18 cellular contexts compared by ENCODE assay signal in genomic region chr7:94888995-94889523, GRCh38. TPM values are rescaled to one million over a fixed set of nuclear protein-coding genes. Genes with fewer than 3 reads are reported as not detected.
A peak's percentile ranks its signal among the peaks of the same experiment; 100 is the strongest.
DNase-seq lines count a peak whose midpoint lies in the region; FAIRE-seq and TF ChIP-seq lines count a peak whose summit lies in the region.
"Had no signal": no experiment of that assay in that cellular context is flagged by ENCODE, and none has a peak within 500 bp of the region (broad histone marks: within the 10 kb centered on the region; RNA-seq: fewer than 3 reads in every experiment).

No MANE protein-coding gene starts in this region.

- H3F3A ChIP-seq in Loucy (ENCODE audit: low read depth): no peaks in the 10 kb centered on the region

- DNase-seq in astrocyte (ENCODE audit: low read depth) (no peak), nephron progenitor cell (no peak), lower leg skin (ENCODE audit: low spot score in 2 of 2) (no peak), NCI-H226 (no peak)
- no peak for DNase-seq in activated CD4-positive, alpha-beta T cell treated with anti-CD3 and anti-CD28 coated beads for 48 hours
- DNase-seq: BE2C; CD4-positive, alpha-beta memory T cell; GF-D8; GOT3; HFFc6 had no signal

- intact Hi-C loops in lower leg skin (cut with DNase I; ENCODE audit: low total_unique reads): no loop called here

- H3K27ac ChIP-seq in astrocyte (ENCODE audit: low read depth, low read length): no peak overlapping the region
- peak overlapping the region; percentile 43 for H3K27ac ChIP-seq in stomach smooth muscle (ENCODE audit: low read length)
- H3K27ac ChIP-seq: A549, C4-2B had no signal

- H3K4me1 Mint-ChIP-seq in astrocyte (ENCODE audit: low read depth, unreplicated experiment) (no peaks in the 10 kb centered on the region), nephron progenitor cell (peaks cover 27% of the 10 kb centered on the region)
- H3K4me1 Mint-ChIP-seq: CD4-positive, alpha-beta memory T cell had no signal

- H3K36me3 ChIP-seq in Loucy (ENCODE audit: insufficient read depth, low read length) (no peaks in the 10 kb centered on the region), astrocyte (ENCODE audit: insufficient read depth, low read length) (no peaks in the 10 kb centered on the region), stomach smooth muscle (ENCODE audit: control insufficient read depth in 2 of 2, insufficient read depth in 2 of 2, low read length in 2 of 2) (no peaks in the 10 kb centered on the region)
- H3K36me3 ChIP-seq: BE2C had no signal

- H3K9ac ChIP-seq in Loucy (ENCODE audit: low read depth, low read length, poor library complexity, severe bottlenecking) (no peak overlapping the region), astrocyte (ENCODE audit: low read length) (no peak overlapping the region), stomach smooth muscle (ENCODE audit: low read length in 2 of 2) (no peak overlapping the region)

- H3K4me3 Mint-ChIP-seq in astrocyte (ENCODE audit: unreplicated experiment) (no peak overlapping the region), nephron progenitor cell (no peak overlapping the region)
- H3K4me3 Mint-ChIP-seq: CD4-positive, alpha-beta memory T cell; H9; HFFc6 had no signal

- H2AFZ ChIP-seq in Loucy (ENCODE audit: low read length) (0 out of 2 replicates have a peak overlapping the region, but pooled peaks have one; percentile 6), astrocyte (ENCODE audit: low read depth, low read length) (peak overlapping the region; percentile 10)

- no peaks in the 10 kb centered on the region for H3K36me3 Mint-ChIP-seq in astrocyte (ENCODE audit: low read depth, unreplicated experiment)
- H3K36me3 Mint-ChIP-seq in nephron progenitor cell (ENCODE audit: low read depth): no peaks in the 10 kb centered on the region
- H3K36me3 Mint-ChIP-seq: CD4-positive, alpha-beta memory T cell had no signal

- H3K4me2 ChIP-seq in Loucy (ENCODE audit: low read depth, low read length, poor library complexity, severe bottlenecking) (peak overlapping the region; percentile 21), astrocyte (ENCODE audit: low read length) (no peak overlapping the region)
- H3K4me2 ChIP-seq: A549 had no signal

- H3K9me2 ChIP-seq in Loucy (replicated peaks; ENCODE audit: low read depth, low read length): no peaks in the 10 kb centered on the region

- FAIRE-seq in astrocyte (lab: Jason Lieb, UNC): no peak
- FAIRE-seq: A549, D721Med, GM19239, HTR-8/SVneo had no signal

- H3K9me3 Mint-ChIP-seq in astrocyte (ENCODE audit: unreplicated experiment): peaks cover 3% of the 10 kb centered on the region
- H3K9me3 Mint-ChIP-seq in nephron progenitor cell: no peaks in the 10 kb centered on the region
- H3K9me3 Mint-ChIP-seq: H9, HFFc6 had no signal

- WGBS in lower leg skin, 2 donors: 43 to 44% methylated on average over 2 of the region's 2 CpGs

- TF ChIP-seq CTCF in Loucy (conservative IDR thresholded peaks at IDR 0.05; ENCODE audit: low read length) (no peak), astrocyte (IDR thresholded peaks at IDR 0.05; ENCODE audit: insufficient read depth, low read depth, low read length) (no peak), nephron progenitor cell (IDR thresholded peaks at IDR 0.05) (no peak), lower leg skin (IDR thresholded peaks at IDR 0.05) (no peak)

- H3K27me3 Mint-ChIP-seq in astrocyte (ENCODE audit: low read depth, unreplicated experiment) (peaks cover 2% of the 10 kb centered on the region), nephron progenitor cell (ENCODE audit: low read depth, poor library complexity) (peaks cover 6% of the 10 kb centered on the region)

- H4K20me1 ChIP-seq in Loucy (ENCODE audit: insufficient read depth, low read length, poor library complexity, severe bottlenecking) (no peaks in the 10 kb centered on the region), astrocyte (ENCODE audit: insufficient read depth, low read length) (no peaks in the 10 kb centered on the region)

- no peak for TF ChIP-seq POLR2A in lower leg skin (IDR thresholded peaks at IDR 0.05)

- H3K4me3 ChIP-seq in Loucy (ENCODE audit: low read length, poor library complexity, severe bottlenecking) (no peak overlapping the region), astrocyte (ENCODE audit: insufficient read depth, low read depth, low read length) (no peak overlapping the region), stomach smooth muscle (ENCODE audit: low read length in 2 of 2) (peak overlapping the region in 1 of 2 donors; percentile 8), lower leg skin (ENCODE audit: low read depth, poor library complexity, severe bottlenecking) (no peak overlapping the region)
- H3K4me3 ChIP-seq: A549 had no signal

- H3K27ac Mint-ChIP-seq in astrocyte (ENCODE audit: unreplicated experiment): no peak overlapping the region
- peak overlapping the region; percentile 76 for H3K27ac Mint-ChIP-seq in nephron progenitor cell
- H3K27ac Mint-ChIP-seq: CD4-positive, alpha-beta memory T cell; HFFc6 had no signal

- H3K27me3 ChIP-seq in Loucy (ENCODE audit: insufficient read depth, low read length, poor library complexity, severe bottlenecking) (no peaks in the 10 kb centered on the region), astrocyte (ENCODE audit: insufficient read depth, low read length) (no peaks in the 10 kb centered on the region), stomach smooth muscle (ENCODE audit: control insufficient read depth in 1 of 2, insufficient read depth in 2 of 2, low read length in 2 of 2) (no peaks in the 10 kb centered on the region)
- H3K27me3 ChIP-seq: BE2C had no signal

- peaks cover 11% of the 10 kb centered on the region for H3K4me1 ChIP-seq in Loucy (ENCODE audit: insufficient read depth, low read length, poor library complexity, severe bottlenecking)
- no peaks in the 10 kb centered on the region for H3K4me1 ChIP-seq in astrocyte (ENCODE audit: insufficient read depth, low read length)
- peaks cover 13% of the 10 kb centered on the region for H3K4me1 ChIP-seq in stomach smooth muscle (ENCODE audit: control insufficient read depth, insufficient read depth, low read length)
- H3K4me1 ChIP-seq: A549, BE2C had no signal

- H3K9me3 ChIP-seq in Loucy (ENCODE audit: insufficient read depth, low read depth, low read length): no peaks in the 10 kb centered on the region
- no peaks in the 10 kb centered on the region for H3K9me3 ChIP-seq in astrocyte (ENCODE audit: insufficient read depth, low read depth, low read length)
- no peaks in the 10 kb centered on the region for H3K9me3 ChIP-seq in stomach smooth muscle (ENCODE audit: control insufficient read depth in 2 of 2, low read length in 2 of 2)
- H3K9me3 ChIP-seq: A549, BE2C had no signal

- H3K79me2 ChIP-seq in Loucy (ENCODE audit: insufficient read depth, low read length) (no peaks in the 10 kb centered on the region), astrocyte (ENCODE audit: insufficient read depth, low read length) (no peaks in the 10 kb centered on the region)

RNA-seq across cellular contexts. Expression of gene PPP1R9A, which starts 18.3 kb away (rescaled TPM):
- total RNA-seq in astrocyte (5.1 and 7.5 TPM in 2 replicates), lower leg skin (1 to 10 TPM in 3 of 4 donors, under 1 TPM in 1; 0.51 to 2.7 (median 1.4) TPM)
- total RNA-seq: CD4-positive, alpha-beta memory T cell; HFFc6 had no signal
